Comparison of ENCODE assay signal across 39 cellular contexts in the genomic region with DNA sequence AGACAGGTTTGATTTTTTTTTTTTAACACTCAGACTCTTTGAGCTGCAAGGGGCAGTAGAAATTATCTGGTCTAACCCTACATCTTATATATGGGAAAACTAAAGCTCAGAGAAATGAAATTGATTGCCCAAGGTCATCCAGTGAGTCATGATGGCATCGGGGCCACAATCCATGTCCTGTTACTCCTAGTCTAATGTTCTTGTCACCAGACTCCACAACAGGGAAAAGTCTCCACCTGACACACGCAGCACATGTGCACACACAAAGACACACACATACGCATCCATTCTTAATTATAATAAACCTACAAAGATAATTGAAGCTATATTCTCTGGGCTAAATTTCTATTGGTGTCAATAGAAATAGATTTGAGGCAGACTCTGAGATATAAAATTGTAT. TPM values are rescaled to one million over a fixed set of nuclear protein-coding genes. Genes with fewer than 3 reads are reported as not detected.
"Had no signal": no experiment of that assay in that cellular context is flagged by ENCODE, and none has a peak within 500 bp of the region (broad histone marks: within the 10 kb centered on the region; RNA-seq: fewer than 3 reads in every experiment).

No MANE protein-coding gene starts in this region.

- H3K36me3 ChIP-seq: adrenal gland, cardiac muscle cell had no signal

- H3K27me3 ChIP-seq: cardiac muscle cell had no signal

- H3K9me3 Mint-ChIP-seq: activated B cell treated with CpG ODN at 0.5 μM for 24 hours; activated CD4-positive, alpha-beta memory T cell treated with anti-CD3 and anti-CD28 coated beads for 36 hours; activated CD4-positive, alpha-beta T cell treated with anti-CD3 and anti-CD28 coated beads, Interleukin-2, amount 10 ng/mL, durations not matched to agents 24 days and 14 days; activated CD8-positive, alpha-beta T cell treated with anti-CD3 and anti-CD28 coated beads for 36 hours; activated naive CD4-positive, alpha-beta T cell treated with anti-CD3 and anti-CD28 coated beads for 36 hours; activated naive CD4-positive, alpha-beta T cell treated with anti-CD3 and anti-CD28 coated beads, Interleukin-2, amount 50 U/mL, for 72 hours; activated naive CD8-positive, alpha-beta T cell treated with anti-CD3 and anti-CD28 coated beads for 36 hours; activated T-cell treated with anti-CD3 and anti-CD28 coated beads, Interleukin-2, amount 50 U/mL, for 4 hours; activated T-cell treated with anti-CD3 and anti-CD28 coated beads, Interleukin-2, amount 50 U/mL, for 72 hours; activated T-helper 1 cell treated with anti-CD3 and anti-CD28 coated beads, Interleukin-12 subunit alpha, Interleukin-12 subunit beta, Interleukin-2, Interleukin-4 antibody, amounts not matched to agents 30 ng/mL and 10 ng/mL and 1 ng/mL, durations not matched to agents 14 hours and 24 hours and 36 hours; activated T-helper 17 cell treated with anti-CD3 and anti-CD28 coated beads, Interleukin-2, amount 50 U/mL, for 72 hours; brain; central memory CD8-positive, alpha-beta T cell; T-helper 1 cell treated with Interleukin-12 subunit alpha and Interleukin-12 subunit beta and Interleukin-4 antibody, amounts not matched to agents 30 μg/mL and 1 μg/mL, for 36 hours; T-helper 2 cell treated with Interferon-gamma antibody and Interleukin-4, amounts not matched to agents 5 μg/mL and 100 μg/mL, for 36 hours had no signal

- H3K4me3 Mint-ChIP-seq: activated B cell treated with CpG ODN at 0.5 μM for 24 hours; activated CD4-positive, alpha-beta memory T cell treated with anti-CD3 and anti-CD28 coated beads for 36 hours; activated CD4-positive, alpha-beta T cell treated with anti-CD3 and anti-CD28 coated beads, Interleukin-2, amount 10 ng/mL, durations not matched to agents 24 days and 14 days; activated CD8-positive, alpha-beta T cell treated with anti-CD3 and anti-CD28 coated beads for 36 hours; activated naive CD4-positive, alpha-beta T cell treated with anti-CD3 and anti-CD28 coated beads for 36 hours; activated naive CD8-positive, alpha-beta T cell treated with anti-CD3 and anti-CD28 coated beads for 36 hours; activated T-cell treated with anti-CD3 and anti-CD28 coated beads, Interleukin-2, amount 50 U/mL, for 4 hours; activated T-cell treated with anti-CD3 and anti-CD28 coated beads, Interleukin-2, amount 50 U/mL, for 72 hours; activated T-helper 1 cell treated with anti-CD3 and anti-CD28 coated beads, Interleukin-12 subunit alpha, Interleukin-12 subunit beta, Interleukin-2, Interleukin-4 antibody, amounts not matched to agents 30 ng/mL and 10 ng/mL and 1 ng/mL, durations not matched to agents 14 hours and 24 hours and 36 hours; activated T-helper 17 cell treated with anti-CD3 and anti-CD28 coated beads, Interleukin-2, amount 50 U/mL, for 72 hours; brain; central memory CD8-positive, alpha-beta T cell; T-helper 1 cell treated with Interleukin-12 subunit alpha and Interleukin-12 subunit beta and Interleukin-4 antibody, amounts not matched to agents 30 μg/mL and 1 μg/mL, for 36 hours; T-helper 2 cell treated with Interferon-gamma antibody and Interleukin-4, amounts not matched to agents 5 μg/mL and 100 μg/mL, for 36 hours had no signal

- ATAC-seq: activated CD8-positive, alpha-beta T cell treated with anti-CD3 and anti-CD28 coated beads for 36 hours; activated naive CD4-positive, alpha-beta T cell treated with anti-CD3 and anti-CD28 coated beads, Interleukin-2, amount 50 U/mL, for 72 hours; activated T-cell treated with anti-CD3 and anti-CD28 coated beads, Interleukin-2, amount 50 U/mL, for 4 hours; activated T-cell treated with anti-CD3 and anti-CD28 coated beads, Interleukin-2, amount 50 U/mL, for 72 hours; activated T-helper 17 cell treated with anti-CD3 and anti-CD28 coated beads, Interleukin-2, amount 50 U/mL, for 72 hours had no signal

- H3K4me3 ChIP-seq: adrenal gland, cardiac muscle cell had no signal

- DNase-seq: activated B cell treated with CpG ODN at 0.5 μM for 24 hours; activated CD4-positive, alpha-beta memory T cell treated with anti-CD3 and anti-CD28 coated beads for 36 hours; activated CD4-positive, alpha-beta T cell treated with anti-CD3 and anti-CD28 coated beads for 4 hours; activated CD4-positive, alpha-beta T cell treated with anti-CD3 and anti-CD28 coated beads, Interleukin-2, amount 10 ng/mL, durations not matched to agents 24 days and 14 days; activated CD4-positive, alpha-beta T cell treated with anti-CD3 and anti-CD28 coated beads, Interleukin-2, amount 50 U/mL, for 1 hour; activated CD4-positive, alpha-beta T cell treated with anti-CD3 and anti-CD28 coated beads, Interleukin-2, amount 50 U/mL, for 4 hours; activated CD4-positive, CD25-positive, alpha-beta regulatory T cell treated with anti-CD3 and anti-CD28 coated beads, Interleukin-2, amount 50 U/mL, for 72 hours; activated CD8-positive, alpha-beta memory T cell treated with anti-CD3 and anti-CD28 coated beads, Interleukin-2, amount 50 U/mL, for 4 hours; activated CD8-positive, alpha-beta T cell treated with anti-CD3 and anti-CD28 coated beads for 36 hours; activated effector memory CD4-positive, alpha-beta T cell treated with anti-CD3 and anti-CD28 coated beads, Interleukin-2, amount 50 U/mL, for 16 hours; activated gamma-delta T cell treated with Interleukin-2 at 50 U/mL for 16 hours; activated naive CD4-positive, alpha-beta T cell; activated naive CD4-positive, alpha-beta T cell treated with anti-CD3 and anti-CD28 coated beads for 36 hours; activated naive CD4-positive, alpha-beta T cell treated with anti-CD3 and anti-CD28 coated beads, Interleukin-2, amount 50 U/mL, for 16 hours; activated naive CD8-positive, alpha-beta T cell treated with anti-CD3 and anti-CD28 coated beads for 36 hours; activated T-cell treated with anti-CD3 and anti-CD28 coated beads for 4 hours; activated T-cell treated with anti-CD3 and anti-CD28 coated beads, Interleukin-2, amount 50 U/mL, for 1 hour; activated T-cell treated with anti-CD3 and anti-CD28 coated beads, Interleukin-2, amount 50 U/mL, for 4 hours; activated T-cell treated with anti-CD3 and anti-CD28 coated beads, Interleukin-2, amount 50 U/mL, for 72 hours; adrenal gland; amniotic stem cell; aorta; caudate nucleus; cerebellar nuclear complex; T-helper 1 cell; T-helper 2 cell; T-helper 9 cell had no signal

- H3K4me1 ChIP-seq: adrenal gland had no signal

- H3K27ac Mint-ChIP-seq: activated B cell treated with CpG ODN at 0.5 μM for 24 hours; activated CD4-positive, alpha-beta memory T cell treated with anti-CD3 and anti-CD28 coated beads for 36 hours; activated CD4-positive, alpha-beta T cell treated with anti-CD3 and anti-CD28 coated beads, Interleukin-2, amount 10 ng/mL, durations not matched to agents 24 days and 14 days; activated CD8-positive, alpha-beta T cell treated with anti-CD3 and anti-CD28 coated beads for 36 hours; activated naive CD4-positive, alpha-beta T cell treated with anti-CD3 and anti-CD28 coated beads for 36 hours; activated naive CD4-positive, alpha-beta T cell treated with anti-CD3 and anti-CD28 coated beads, Interleukin-2, amount 50 U/mL, for 72 hours; activated naive CD8-positive, alpha-beta T cell treated with anti-CD3 and anti-CD28 coated beads for 36 hours; activated T-cell treated with anti-CD3 and anti-CD28 coated beads, Interleukin-2, amount 50 U/mL, for 72 hours; activated T-helper 1 cell treated with anti-CD3 and anti-CD28 coated beads, Interleukin-12 subunit alpha, Interleukin-12 subunit beta, Interleukin-2, Interleukin-4 antibody, amounts not matched to agents 30 ng/mL and 10 ng/mL and 1 ng/mL, durations not matched to agents 14 hours and 24 hours and 36 hours; activated T-helper 17 cell treated with anti-CD3 and anti-CD28 coated beads, Interleukin-2, amount 50 U/mL, for 72 hours; brain; T-helper 1 cell treated with Interleukin-12 subunit alpha and Interleukin-12 subunit beta and Interleukin-4 antibody, amounts not matched to agents 30 μg/mL and 1 μg/mL, for 36 hours; T-helper 2 cell treated with Interferon-gamma antibody and Interleukin-4, amounts not matched to agents 5 μg/mL and 100 μg/mL, for 36 hours had no signal

- H3K4me1 Mint-ChIP-seq: activated B cell treated with CpG ODN at 0.5 μM for 24 hours; activated T-helper 17 cell treated with anti-CD3 and anti-CD28 coated beads, Interleukin-2, amount 50 U/mL, for 72 hours; central memory CD8-positive, alpha-beta T cell had no signal

- H3K36me3 Mint-ChIP-seq: activated CD4-positive, alpha-beta memory T cell treated with anti-CD3 and anti-CD28 coated beads for 36 hours; activated naive CD4-positive, alpha-beta T cell treated with anti-CD3 and anti-CD28 coated beads, Interleukin-2, amount 50 U/mL, for 72 hours; activated naive CD8-positive, alpha-beta T cell treated with anti-CD3 and anti-CD28 coated beads for 36 hours; brain had no signal

- H3K27ac ChIP-seq: adrenal gland, cardiac muscle cell, VCaP had no signal

- FAIRE-seq: bronchial epithelial cell, TTC549 had no signal

- H3K27me3 Mint-ChIP-seq: activated B cell treated with CpG ODN at 0.5 μM for 24 hours; activated CD4-positive, alpha-beta memory T cell treated with anti-CD3 and anti-CD28 coated beads for 36 hours; activated CD4-positive, alpha-beta T cell treated with anti-CD3 and anti-CD28 coated beads, Interleukin-2, amount 10 ng/mL, durations not matched to agents 24 days and 14 days; activated CD8-positive, alpha-beta T cell treated with anti-CD3 and anti-CD28 coated beads for 36 hours; activated naive CD8-positive, alpha-beta T cell treated with anti-CD3 and anti-CD28 coated beads for 36 hours; activated T-helper 17 cell treated with anti-CD3 and anti-CD28 coated beads, Interleukin-2, amount 50 U/mL, for 72 hours; central memory CD8-positive, alpha-beta T cell had no signal

- H3K9me3 ChIP-seq: adrenal gland had no signal

RNA-seq across cellular contexts. Expression of gene GPC3, which starts 48.4 kb away (rescaled TPM):
- total RNA-seq: activated B cell treated with CpG ODN at 0.5 μM for 24 hours; activated CD8-positive, alpha-beta memory T cell treated with anti-CD3 and anti-CD28 coated beads for 36 hours had no signal
